In genomic region chr15:22494466-22495113, GRCh38 we compare ENCODE assay signal across 9 cellular contexts. TPM values are rescaled to one million over a fixed set of nuclear protein-coding genes. Genes with fewer than 3 reads are reported as not detected.
A peak's percentile ranks its signal among the peaks of the same experiment; 100 is the strongest.
DNase-seq lines count a peak whose midpoint lies in the region; ATAC-seq and TF ChIP-seq lines count a peak whose summit lies in the region.
"Not testable (repeated sequence)": the region's sequence is repeated elsewhere in the genome, so short reads cannot be mapped to it uniquely, and the experiment has no call there.
"Had no signal": no experiment of that assay in that cellular context is flagged by ENCODE, and none has a peak within 500 bp of the region (broad histone marks: within the 10 kb centered on the region; RNA-seq: fewer than 3 reads in every experiment).

No MANE protein-coding gene starts in this region.

- H3K9me2 ChIP-seq in OCI-LY1 (ENCODE audit: low read depth, low read length) = not testable (repeated sequence)

- peak; percentile 70 for ATAC-seq in mucosa of descending colon
- ATAC-seq in upper lobe of left lung (ENCODE audit: low FRiP score in 2 of 2) = not testable (repeated sequence)

- H3K4me3 ChIP-seq in GM06990 (replicated peaks; ENCODE audit: low read depth, low read length) (peak overlapping the region; percentile 63), OCI-LY1 (ENCODE audit: low read depth, low read length, poor library complexity, severe bottlenecking) (peak overlapping the region; percentile 61), mucosa of descending colon (peak overlapping the region; percentile 14), upper lobe of left lung (peak overlapping the region in 3 of 4 donors; percentile 41 to 54 (median 52))

- not testable (repeated sequence) for H3K36me3 ChIP-seq in GM06990 (ENCODE audit: control insufficient read depth, insufficient read depth, low read length); OCI-LY1 (ENCODE audit: insufficient read depth, low read length); mucosa of descending colon (ENCODE audit: low read depth); upper lobe of left lung

- not testable (repeated sequence) for H3K9me3 ChIP-seq in OCI-LY1 (ENCODE audit: low read length); mucosa of descending colon; upper lobe of left lung

- not testable (repeated sequence) for H3K27ac ChIP-seq in OCI-LY1 (ENCODE audit: low read depth, low read length, poor library complexity, severe bottlenecking)
- H3K27ac ChIP-seq in upper lobe of left lung = peak overlapping the region in 2 of 4 donors; percentile 54 to 73

- H3F3A ChIP-seq in OCI-LY1 (ENCODE audit: insufficient read depth, low read length) = not testable (repeated sequence)

- peak overlapping the region; percentile 73 for H3K4me3 Mint-ChIP-seq in activated CD4-positive, alpha-beta memory T cell treated with anti-CD3 and anti-CD28 coated beads, Interleukin-2, amount 10 ng/mL, durations not matched to agents 7 days and 5 days
- H3K4me3 Mint-ChIP-seq in brain (peak overlapping the region in 4 of 5 experiments; percentile 67 to 78 (median 69)), glutamatergic neuron (ENCODE audit: unreplicated experiment) (peak overlapping the region; percentile 67)

- peak overlapping the region; percentile 46; the same call in 1 of the 2 replicates for H3K9ac ChIP-seq in OCI-LY1 (ENCODE audit: low read length)

- not testable (repeated sequence) for H4K20me1 ChIP-seq in OCI-LY1 (ENCODE audit: insufficient read depth, low read length)

- not testable (repeated sequence) for H3K9me3 Mint-ChIP-seq in activated CD4-positive, alpha-beta memory T cell treated with anti-CD3 and anti-CD28 coated beads, Interleukin-2, amount 10 ng/mL, durations not matched to agents 7 days and 5 days; brain; glutamatergic neuron (ENCODE audit: unreplicated experiment)

- intact Hi-C loops in mucosa of descending colon (cut with DNase I, micrococcal nuclease) = not testable (repeated sequence)

- not testable (repeated sequence) for H3K27me3 ChIP-seq in GM06990 (replicated peaks; ENCODE audit: control insufficient read depth, insufficient read depth, low read length); OCI-LY1 (ENCODE audit: insufficient read depth, low read length); upper lobe of left lung

- not testable (repeated sequence) for H3K4me1 ChIP-seq in OCI-LY1 (ENCODE audit: insufficient read depth, low read length, severe bottlenecking); mucosa of descending colon (ENCODE audit: low read depth); upper lobe of left lung

- not testable (repeated sequence) for H3K79me2 ChIP-seq in OCI-LY1 (ENCODE audit: insufficient read depth, low read length)

- POLR2A ChIA-PET in activated CD4-positive, alpha-beta memory T cell treated with anti-CD3 and anti-CD28 coated beads, Interleukin-2, amount 10 ng/mL, durations not matched to agents 7 days and 5 days (lab: Charles Lee) = not testable (repeated sequence)

- H2AFZ ChIP-seq in OCI-LY1 (ENCODE audit: low read length) = not testable (repeated sequence)

- H3K4me1 Mint-ChIP-seq in activated CD4-positive, alpha-beta memory T cell treated with anti-CD3 and anti-CD28 coated beads, Interleukin-2, amount 10 ng/mL, durations not matched to agents 7 days and 5 days; brain; glutamatergic neuron (ENCODE audit: low read depth, unreplicated experiment): not testable (repeated sequence)

- H3K36me3 Mint-ChIP-seq in activated CD4-positive, alpha-beta memory T cell treated with anti-CD3 and anti-CD28 coated beads, Interleukin-2, amount 10 ng/mL, durations not matched to agents 7 days and 5 days (ENCODE audit: low read depth); brain; glutamatergic neuron (ENCODE audit: unreplicated experiment): not testable (repeated sequence)

- peak overlapping the region; percentile 63 for H3K27ac Mint-ChIP-seq in activated CD4-positive, alpha-beta memory T cell treated with anti-CD3 and anti-CD28 coated beads, Interleukin-2, amount 10 ng/mL, durations not matched to agents 7 days and 5 days
- H3K27ac Mint-ChIP-seq in brain = peak overlapping the region in 1 of 5 experiments; percentile 36
- not testable (repeated sequence) for H3K27ac Mint-ChIP-seq in glutamatergic neuron (ENCODE audit: unreplicated experiment)

- peak in 1 of 4 donors; percentile 46 for TF ChIP-seq POLR2A in upper lobe of left lung (IDR thresholded peaks at IDR 0.05)

- H3K27me3 Mint-ChIP-seq in activated CD4-positive, alpha-beta memory T cell treated with anti-CD3 and anti-CD28 coated beads, Interleukin-2, amount 10 ng/mL, durations not matched to agents 7 days and 5 days; brain; glutamatergic neuron (ENCODE audit: unreplicated experiment): not testable (repeated sequence)

- CTCF ChIA-PET in activated CD4-positive, alpha-beta memory T cell treated with anti-CD3 and anti-CD28 coated beads, Interleukin-2, amount 10 ng/mL, durations not matched to agents 7 days and 5 days (lab: Charles Lee) = not testable (repeated sequence)

- not testable (repeated sequence) for TF ChIP-seq EP300 in upper lobe of left lung (IDR thresholded peaks at IDR 0.05)

- peak overlapping the region; percentile 54 for H3K4me2 ChIP-seq in OCI-LY1 (ENCODE audit: low read length)

- WGBS in upper lobe of left lung, 2 donors = no CpG with 5 or more reads among the region's 88 CpGs

- peak; percentile 53 for DNase-seq in GM06990 (ENCODE audit: extremely low read depth, insufficient read length)
- peak; percentile 52 for DNase-seq in activated CD4-positive, alpha-beta memory T cell treated with anti-CD3 and anti-CD28 coated beads, Interleukin-2, amount 10 ng/mL, durations not matched to agents 7 days and 5 days
- peak; percentile 77 for DNase-seq in glutamatergic neuron
- peak; percentile 78 to 84 (median 79) for DNase-seq in mucosa of descending colon
- DNase-seq in stimulated activated CD4-positive, alpha-beta T cell treated with anti-CD3 and anti-CD28 coated beads, Interleukin-12 subunit alpha, Interleukin-12 subunit beta, amount 100 ng/mL, for 24 hours (ENCODE audit: low read depth in 2 of 2) = peak; percentile 1 to 5
- DNase-seq in upper lobe of left lung = peak; percentile 69 to 92

- TF ChIP-seq CTCF in GM06990 (IDR thresholded peaks at IDR 0.05; ENCODE audit: insufficient read depth, low read length, poor library complexity, severe bottlenecking) (peak; percentile 17), OCI-LY1 (IDR thresholded peaks at IDR 0.05; ENCODE audit: low read length) (peak; percentile 15; the same call in 1 of the 2 replicates)
- not testable (repeated sequence) for TF ChIP-seq CTCF in brain (conservative IDR thresholded peaks at IDR 0.05); glutamatergic neuron (IDR thresholded peaks at IDR 0.05; ENCODE audit: partially characterized antibody, unreplicated experiment); mucosa of descending colon (IDR thresholded peaks at IDR 0.05); upper lobe of left lung (IDR thresholded peaks at IDR 0.05)

RNA-seq across cellular contexts. Expression of gene GOLGA6L22, which starts 35.9 kb away (rescaled TPM):
- total RNA-seq in activated CD4-positive, alpha-beta memory T cell treated with anti-CD3 and anti-CD28 coated beads, Interleukin-2, amount 10 ng/mL, durations not matched to agents 7 days and 5 days = not detected
- polyA plus RNA-seq in brain (ENCODE audit: insufficient read depth, low read depth, low replicate concordance) = not detected
- total RNA-seq in glutamatergic neuron (ENCODE audit: unreplicated experiment) (not detected), mucosa of descending colon (not detected), upper lobe of left lung (not detected)
- polyA plus RNA-seq: adipose tissue had no signal

Comparison
In these comparisons a context has a peak if more than half of its experiments do, and no peak if none do; other contexts are left out.
1. DNase-seq: peak in every context shown above with its lines; median percentile 80 in upper lobe of left lung; 79 in mucosa of descending colon; 77 in glutamatergic neuron; 53 in GM06990; 52 in activated CD4-positive, alpha-beta memory T cell treated with anti-CD3 and anti-CD28 coated beads, Interleukin-2, amount 10 ng/mL, durations not matched to agents 7 days and 5 days; 3 in stimulated activated CD4-positive, alpha-beta T cell treated with anti-CD3 and anti-CD28 coated beads, Interleukin-12 subunit alpha, Interleukin-12 subunit beta, amount 100 ng/mL, for 24 hours.